In genomic region chr9:34664281-34665108, GRCh38 we compare ENCODE assay signal across 8 cellular contexts. TPM values are rescaled to one million over a fixed set of nuclear protein-coding genes. Genes with fewer than 3 reads are reported as not detected.
A peak's percentile ranks its signal among the peaks of the same experiment; 100 is the strongest.
DNase-seq lines count a peak whose midpoint lies in the region; ATAC-seq and TF ChIP-seq lines count a peak whose summit lies in the region.

No MANE protein-coding gene starts in this region.

- DNase-seq in HCT116 (ENCODE audit: low read depth, low spot score) (peak; percentile 75), NCI-H1930 (lab: John Stamatoyannopoulos, UW) (peak; percentile 57 to 68), right lobe of liver (peak; percentile 81 to 86 (median 83))
- peak; percentile 88 for DNase-seq in activated CD4-positive, alpha-beta T cell treated with anti-CD3 and anti-CD28 coated beads for 48 hours
- DNase-seq in stimulated activated CD4-positive, alpha-beta T cell treated with anti-CD3 and anti-CD28 coated beads, Interleukin-4, amount 100 ng/mL, for 24 hours = peak; percentile 58

- no peaks in the 10 kb centered on the region for H3K9me2 ChIP-seq in HCT116 (ENCODE audit: insufficient read depth)

- peak overlapping the region; percentile 73 for H3K9ac ChIP-seq in ES-I3 (ENCODE audit: low read depth, low read length)
- peak overlapping the region; percentile 63 for H3K9ac ChIP-seq in HCT116 (ENCODE audit: low read length)
- peak overlapping the region; percentile 63 to 77 for H3K9ac ChIP-seq in duodenal mucosa (ENCODE audit: low read depth in 1 of 2, low read length in 2 of 2)

- BruUV-seq in HCT116 (replicated peaks; lab: Mats Ljungman, UMichigan) = no TSS peak

- no peaks in the 10 kb centered on the region for H4K20me1 ChIP-seq in HCT116 (ENCODE audit: insufficient read depth)

- POLR2A ChIA-PET in HCT116 (lab: Charles Lee) = interaction anchor here (1.0 to 1.7 kb wide), 5 partner anchors 13 to 451 kb away, joined by 3 to 14 read pairs (median 5); partner anchors contain the start of genes ATOSB, GALT, IL11RA and SIGMAR1

- H3K79me2 ChIP-seq in HCT116 (ENCODE audit: insufficient read depth, low read length) = peaks cover 12% of the 10 kb centered on the region; the same call in 1 of the 2 replicates

- intact Hi-C loops in HCT116 (cut with micrococcal nuclease) = loop anchor here (2.0 kb wide), 1 partner anchor 52 kb away; the partner anchor contains the start of gene RPP25L
- intact Hi-C loops in right lobe of liver (cut with DNase I) = no loop called here

- TF ChIP-seq POLR2A in HCT116 (IDR thresholded peaks at IDR 0.05; ENCODE audit: borderline replicate concordance, extremely low read depth, insufficient read depth, insufficient read length) (no peak), right lobe of liver (IDR thresholded peaks at IDR 0.05) (no peak)

- H3K36me3 ChIP-seq in ES-I3 (ENCODE audit: insufficient read depth, low read length) (no peaks in the 10 kb centered on the region), HCT116 (ENCODE audit: control insufficient read depth in 1 of 2, insufficient read depth in 2 of 2, low read length in 2 of 2) (no peaks in the 10 kb centered on the region), duodenal mucosa (ENCODE audit: control insufficient read depth in 1 of 2, insufficient read depth in 2 of 2, low read length in 2 of 2) (no peaks in the 10 kb centered on the region), right lobe of liver (no peaks in the 10 kb centered on the region)

- no peak; the same call in 1 of the 2 replicates for TF ChIP-seq RAD21 in HCT116 (IDR thresholded peaks at IDR 0.05; ENCODE audit: low read depth)

- H3K27me3 ChIP-seq in HCT116 (ENCODE audit: insufficient read depth, low read length) (no peaks in the 10 kb centered on the region), duodenal mucosa (ENCODE audit: control insufficient read depth in 1 of 2, insufficient read depth in 2 of 2, low read length in 2 of 2) (no peaks in the 10 kb centered on the region), right lobe of liver (no peaks in the 10 kb centered on the region)

- H3K4me2 ChIP-seq in HCT116 (ENCODE audit: low read length) = peak overlapping the region; percentile 98

- peak; percentile 71 for ATAC-seq in HCT116
- ATAC-seq in right lobe of liver = peak; percentile 38 to 57 (median 55)
- no peak for ATAC-seq in HG03457 (IDR thresholded peaks at IDR 0.05; ENCODE audit: unreplicated experiment)

- no peak overlapping the region for H2AFZ ChIP-seq in HCT116 (ENCODE audit: low read depth, low read length, poor library complexity, severe bottlenecking)

- H3K9me3 ChIP-seq in ES-I3 (ENCODE audit: control insufficient read depth, insufficient read depth, low read length) (peaks cover 2% of the 10 kb centered on the region; the same call in 1 of the 2 replicates), HCT116 (ENCODE audit: control insufficient read depth in 1 of 2, insufficient read depth in 1 of 2, low read depth in 1 of 2, low read length in 2 of 2) (no peaks in the 10 kb centered on the region), duodenal mucosa (ENCODE audit: control insufficient read depth in 1 of 2, low read length in 2 of 2) (no peaks in the 10 kb centered on the region), right lobe of liver (no peaks in the 10 kb centered on the region)

- RAD21 ChIA-PET in HCT116 (lab: Charles Lee; ENCODE audit: low non-redundant PET in 1 of 2, low total read pairs in 2 of 2, uncharacterized antibody in 2 of 2, unreplicated experiment in 2 of 2) = no interaction called here

- CTCF ChIA-PET in HCT116 (lab: Charles Lee) = interaction anchor here (0.8 to 2.3 kb wide), 9 partner anchors 8 to 430 kb away, joined by 3 to 12 read pairs (median 4); partner anchors contain the start of gene GALT

- H3K4me3 ChIP-seq in HCT116 (replicated peaks in 1 of 2; ENCODE audit: low read depth in 1 of 2, low read length in 2 of 2) (peak overlapping the region; percentile 48 to 91), duodenal mucosa (ENCODE audit: low read depth in 1 of 2, low read length in 2 of 2) (peak overlapping the region; percentile 66 to 68), right lobe of liver (peak overlapping the region; percentile 71 to 85 (median 72))

- H3K27ac ChIP-seq in HCT116 (ENCODE audit: low read depth, low read length) = peak overlapping the region; percentile 36
- H3K27ac ChIP-seq in duodenal mucosa (ENCODE audit: low read depth, low read length) = peak overlapping the region; percentile 73
- H3K27ac ChIP-seq in right lobe of liver = peak overlapping the region; percentile 74 to 93 (median 89)

- peak; percentile 95 to 98 (median 97) for TF ChIP-seq CTCF in HCT116 (IDR thresholded peaks at IDR 0.05 in 2 of 3, conservative IDR thresholded peaks at IDR 0.05 in 1 of 3; ENCODE audit: borderline replicate concordance in 1 of 3, insufficient read depth in 1 of 3, low read depth in 2 of 3, low read length in 2 of 3)
- peak; percentile 57 to 88 (median 82) for TF ChIP-seq CTCF in right lobe of liver (IDR thresholded peaks at IDR 0.05)

- WGBS in right lobe of liver (ENCODE audit: insufficient coverage, low coverage, low lambda C conversion rate, missing lambda C conversion rate) = 8% methylated on average over 7 of the region's 25 CpGs

- H3K4me1 ChIP-seq in ES-I3 (ENCODE audit: insufficient read depth, low read length) (peaks cover 4% of the 10 kb centered on the region; the same call in 1 of the 2 replicates), HCT116 (ENCODE audit: control insufficient read depth in 1 of 2, insufficient read depth in 2 of 2, low read length in 2 of 2) (peaks cover 10 to 33% of the 10 kb centered on the region in 2 experiments), duodenal mucosa (ENCODE audit: control insufficient read depth in 1 of 2, insufficient read depth in 2 of 2, low read length in 2 of 2) (peaks cover 21 to 22% of the 10 kb centered on the region in 2 donors), right lobe of liver (peaks cover 0 to 11% (median 5%) of the 10 kb centered on the region in 4 donors)

TF ChIP-seq in HCT116, 20 proteins besides CTCF, POLR2A, EP300 and RAD21:
- no peak for TF ChIP-seq ELF1 (IDR thresholded peaks at IDR 0.05; ENCODE audit: borderline replicate concordance, low read depth)
- TF ChIP-seq SP1 (IDR thresholded peaks at IDR 0.05; ENCODE audit: low read depth) = 0 out of 2 replicates have a peak, but pooled peaks have one; percentile 18
- peak; percentile 49 for TF ChIP-seq YY1 (IDR thresholded peaks at IDR 0.05; ENCODE audit: extremely low read depth, insufficient replicate concordance, low read depth, low read length)

RNA-seq across cellular contexts. Expression of gene CCL27, which starts 2.0 kb away (rescaled TPM):
- total RNA-seq in HCT116 (2021; ENCODE audit: unreplicated experiment) (1.0 TPM), right lobe of liver (not detected)
- 0.53 and 0.71 TPM in 2 replicates for polyA plus RNA-seq in HCT116 (2012)

RNA-seq across cellular contexts. Expression of gene IL11RA, which starts 12.5 kb away (rescaled TPM):
- total RNA-seq in HCT116 (2021; ENCODE audit: unreplicated experiment) = 10.6 TPM
- 9.5 and 9.9 TPM in 2 replicates for polyA plus RNA-seq in HCT116 (2012)
- total RNA-seq in right lobe of liver = 10 to 100 TPM in 5 of 6 experiments, 1 to 10 TPM in 1; 9.7 to 21.5 (median 14.7) TPM

RNA-seq across cellular contexts. Expression of gene GALT, which starts 18.0 kb away (rescaled TPM):
- total RNA-seq in HCT116 (2021; ENCODE audit: unreplicated experiment) = 28.2 TPM
- 23.5 and 27.8 TPM in 2 replicates for polyA plus RNA-seq in HCT116 (2012)
- total RNA-seq in right lobe of liver = 100 to 1,000 TPM in 4 of 6 experiments, 10 to 100 TPM in 2; 58.2 to 157 (median 117) TPM

RNA-seq across cellular contexts. Expression of gene CCL19, which starts 26.6 kb away (rescaled TPM):
- total RNA-seq in HCT116 (2021; ENCODE audit: unreplicated experiment) (not detected), right lobe of liver (1 to 10 TPM in 3 of 6 experiments, under 1 TPM in 3; 0.77 to 6.5 (median 1.1) TPM)
- not detected in 2 replicates for polyA plus RNA-seq in HCT116 (2012)

RNA-seq across cellular contexts. Expression of gene SIGMAR1, which starts 26.9 kb away (rescaled TPM):
- total RNA-seq in HCT116 (2021; ENCODE audit: unreplicated experiment) (109 TPM), right lobe of liver (100 to 1,000 TPM in 5 of 6 experiments, 10 to 100 TPM in 1; 69.3 to 237 (median 123) TPM)
- polyA plus RNA-seq in HCT116 (2012) = 130 and 131 TPM in 2 replicates

Comparison
In these comparisons a context has a peak if more than half of its experiments do, and no peak if none do; other contexts are left out.
1. H3K27ac ChIP-seq: peak in every context shown above with its lines; median percentile 89 in right lobe of liver; 73 in duodenal mucosa; 36 in HCT116.